Comparison of ENCODE assay signal across 11 cellular contexts in genomic region chr3:46986782-46987484, GRCh38. TPM values are rescaled to one million over a fixed set of nuclear protein-coding genes. Genes with fewer than 3 reads are reported as not detected.
DNase-seq lines count a peak whose midpoint lies in the region; ATAC-seq, FAIRE-seq and TF ChIP-seq lines count a peak whose summit lies in the region.
"Had no signal": no experiment of that assay in that cellular context is flagged by ENCODE, and none has a peak within 500 bp of the region (broad histone marks: within the 10 kb centered on the region; RNA-seq: fewer than 3 reads in every experiment).

No MANE protein-coding gene starts in this region.

- H3K4me1 Mint-ChIP-seq in H9 = peaks cover 34 to 39% of the 10 kb centered on the region in 2 experiments
- peaks cover 76% of the 10 kb centered on the region for H3K4me1 Mint-ChIP-seq in activated CD8-positive, alpha-beta T cell treated with anti-CD3 and anti-CD28 coated beads, Interleukin-2, amount 10 ng/mL, durations not matched to agents 7 days and 5 days (ENCODE audit: low read depth)

- H3K4me3 ChIP-seq in A549 = no peak overlapping the region
- H3K4me3 ChIP-seq in body of pancreas = no peak overlapping the region
- H3K4me3 ChIP-seq: MG63 had no signal

- H3K14ac ChIP-seq in H9 (ENCODE audit: insufficient read depth, low read length) = no peak overlapping the region

- no peak overlapping the region for H3K4ac ChIP-seq in H9 (ENCODE audit: low read depth, low read length)

- no peak for DNase-seq in A549 (ENCODE audit: low read depth in 1 of 2, low spot score in 1 of 2)
- no peak for DNase-seq in H9
- no peak for DNase-seq in activated CD8-positive, alpha-beta T cell treated with anti-CD3 and anti-CD28 coated beads, Interleukin-2, amount 10 ng/mL, durations not matched to agents 7 days and 5 days
- no peak for DNase-seq in left colon
- DNase-seq in NCI-H748 treated with DMSO at 0.1 percent for 48 hours (lab: John Stamatoyannopoulos, UW) = no peak
- DNase-seq in body of pancreas = no peak
- DNase-seq: COR-L47, MG63, midbrain had no signal

- CTCF ChIA-PET in A549 (lab: Yijun Ruan, JAX) = interaction anchor here (1.3 to 1.5 kb wide), 2 partner anchors 11 to 63 kb away, joined by 4 to 8 read pairs; no protein-coding TSS in a partner anchor
- CTCF ChIA-PET in activated CD8-positive, alpha-beta T cell treated with anti-CD3 and anti-CD28 coated beads, Interleukin-2, amount 10 ng/mL, durations not matched to agents 7 days and 5 days (lab: Charles Lee) = interaction anchor here (1.1 to 2.3 kb wide), 3 partner anchors 11 to 64 kb away, joined by 3 to 10 read pairs (median 4); no protein-coding TSS in a partner anchor

- H3K36me3 ChIP-seq in body of pancreas (replicated peaks in 1 of 2; ENCODE audit: insufficient read depth in 1 of 2, low read depth in 2 of 2) = no peaks in the 10 kb centered on the region
- H3K36me3 ChIP-seq: MG63 had no signal

- no peaks in the 10 kb centered on the region for H3K79me1 ChIP-seq in H9 (ENCODE audit: insufficient read depth, low read depth, low read length, poor library complexity, severe bottlenecking)

- H3K79me2 ChIP-seq in H9 (ENCODE audit: insufficient read depth, low read length) = no peaks in the 10 kb centered on the region

- TF ChIP-seq CTCF in A549 (IDR thresholded peaks at IDR 0.05) (no peak), H9 (conservative IDR thresholded peaks at IDR 0.05) (no peak), body of pancreas (IDR thresholded peaks at IDR 0.05) (no peak)

- intact Hi-C loops in left colon (cut with DNase I, micrococcal nuclease) (no loop called here), body of pancreas (cut with DNase I) (no loop called here)

- no peaks in the 10 kb centered on the region for H4K20me1 ChIP-seq in H9 (ENCODE audit: control insufficient read depth, insufficient read depth, insufficient read length)

- H3K27me3 ChIP-seq in H9 (ENCODE audit: insufficient read depth, low read length) = no peaks in the 10 kb centered on the region
- H3K27me3 ChIP-seq in body of pancreas = no peaks in the 10 kb centered on the region
- H3K27me3 ChIP-seq: MG63 had no signal

- H2BK5ac ChIP-seq in H9 (ENCODE audit: insufficient read length, low read length) = no peak overlapping the region

- H4K91ac ChIP-seq in H9 (ENCODE audit: insufficient read length, low read depth, low read length) = no peak overlapping the region

- ATAC-seq in A549 (no peak; a peak in 1 of 6 replicates), left colon (peak; percentile 12), HG02798 (IDR thresholded peaks at IDR 0.05; ENCODE audit: poor library complexity, unreplicated experiment) (no peak), GM19467 (IDR thresholded peaks at IDR 0.05; ENCODE audit: unreplicated experiment) (no peak), body of pancreas (no peak)
- ATAC-seq in activated CD8-positive, alpha-beta T cell treated with anti-CD3 and anti-CD28 coated beads, Interleukin-2, amount 10 ng/mL, durations not matched to agents 7 days and 5 days = no peak

- H3K23ac ChIP-seq in H9 (ENCODE audit: insufficient read length, low read depth, low read length) = no peak overlapping the region

- H2BK12ac ChIP-seq in H9 (ENCODE audit: insufficient read length, low read depth, low read length) = no peak overlapping the region

- WGBS in A549 (ENCODE audit: missing lambda C conversion rate) = 72% methylated on average over 3 of the region's 3 CpGs
- no CpG with 5 or more reads among the region's 3 CpGs for WGBS in H9 (ENCODE audit: extremely low coverage, insufficient read length, low lambda C conversion rate)
- 77 to 84% methylated on average over 3 of the region's 3 CpGs for WGBS in body of pancreas, 2 donors

- no peaks in the 10 kb centered on the region for H3K9me3 Mint-ChIP-seq in H9
- H3K9me3 Mint-ChIP-seq in activated CD8-positive, alpha-beta T cell treated with anti-CD3 and anti-CD28 coated beads, Interleukin-2, amount 10 ng/mL, durations not matched to agents 7 days and 5 days (ENCODE audit: insufficient read depth) = no peaks in the 10 kb centered on the region

- peaks cover 3% of the 10 kb centered on the region; the same call in 1 of the 2 replicates for H3K27me3 Mint-ChIP-seq in H9 (ENCODE audit: low read depth)
- no peaks in the 10 kb centered on the region for H3K27me3 Mint-ChIP-seq in activated CD8-positive, alpha-beta T cell treated with anti-CD3 and anti-CD28 coated beads, Interleukin-2, amount 10 ng/mL, durations not matched to agents 7 days and 5 days (ENCODE audit: low read depth)

- no peak overlapping the region for H4K5ac ChIP-seq in H9 (ENCODE audit: insufficient read length, low read depth, low read length)

- no peak overlapping the region for H3K9ac ChIP-seq in H9 (ENCODE audit: extremely low read depth, insufficient read length, low read length)

- no peak overlapping the region for H2BK15ac ChIP-seq in H9 (ENCODE audit: low read depth, low read length)

- no peak overlapping the region for H2BK120ac ChIP-seq in H9 (ENCODE audit: low read depth, low read length, poor library complexity, severe bottlenecking)

- H4K8ac ChIP-seq in H9 (replicated peaks; ENCODE audit: insufficient read length, low read depth, low read length) = no peak overlapping the region

- H3K36me3 Mint-ChIP-seq in H9 (ENCODE audit: insufficient read depth in 1 of 3, low read depth in 3 of 3) = peaks cover 10 to 23% (median 15%) of the 10 kb centered on the region in 3 experiments
- H3K36me3 Mint-ChIP-seq in activated CD8-positive, alpha-beta T cell treated with anti-CD3 and anti-CD28 coated beads, Interleukin-2, amount 10 ng/mL, durations not matched to agents 7 days and 5 days (ENCODE audit: low read depth) = peaks cover 54% of the 10 kb centered on the region

- no peak overlapping the region for H2BK20ac ChIP-seq in H9 (ENCODE audit: low read depth, low read length, poor library complexity, severe bottlenecking)

- no peaks in the 10 kb centered on the region for H3K9me3 ChIP-seq in A549
- no peaks in the 10 kb centered on the region for H3K9me3 ChIP-seq in H9 (ENCODE audit: control insufficient read depth, low read depth, low read length)
- H3K9me3 ChIP-seq in body of pancreas = no peaks in the 10 kb centered on the region
- H3K9me3 ChIP-seq: MG63 had no signal

- no peak overlapping the region for H3K18ac ChIP-seq in H9 (ENCODE audit: insufficient read length, low read depth, low read length)

- no peak for TF ChIP-seq POLR2A in A549 (IDR thresholded peaks at IDR 0.05; ENCODE audit: low read length)
- TF ChIP-seq POLR2A in body of pancreas (IDR thresholded peaks at IDR 0.05) = no peak

- H3K27ac ChIP-seq in A549 (peak overlapping the region; percentile 57 to 75; a peak in 4 of 6 replicates), H9 (ENCODE audit: insufficient read length, low read depth, low read length) (no peak overlapping the region), body of pancreas (peak overlapping the region in 1 of 4 donors; percentile 41)

- no peaks in the 10 kb centered on the region for H3K23me2 ChIP-seq in H9 (ENCODE audit: insufficient read length, low read depth, low read length, poor library complexity, severe bottlenecking)

- FAIRE-seq in A549 (lab: Jason Lieb, UNC) = no peak

- no peak for TF ChIP-seq RAD21 in A549 (conservative IDR thresholded peaks at IDR 0.05 in 1 of 2, IDR thresholded peaks at IDR 0.05 in 1 of 2)

- no peak overlapping the region for H3K4me3 Mint-ChIP-seq in H9
- peak overlapping the region; percentile 80 for H3K4me3 Mint-ChIP-seq in activated CD8-positive, alpha-beta T cell treated with anti-CD3 and anti-CD28 coated beads, Interleukin-2, amount 10 ng/mL, durations not matched to agents 7 days and 5 days

- no peak overlapping the region for H3T11ph ChIP-seq in H9 (ENCODE audit: low read length)

- TF ChIP-seq EP300 in A549 (IDR thresholded peaks at IDR 0.05) = no peak

- no peak overlapping the region for H2AFZ ChIP-seq in H9 (ENCODE audit: low read length)

- H3K56ac ChIP-seq in H9 (ENCODE audit: insufficient read length, low read depth, low read length) = no peak overlapping the region

- H3K4me2 ChIP-seq in A549 (peak overlapping the region; percentile 4; the same call in 1 of the 3 replicates), H9 (ENCODE audit: insufficient read depth, insufficient read length, low read length) (no peak overlapping the region)

- POLR2A ChIA-PET in A549 (lab: Yijun Ruan, JAX) = interaction anchor here (0.5 kb wide), 1 partner anchor 10 kb away, joined by 3 read pairs; no protein-coding TSS in a partner anchor
- POLR2A ChIA-PET in activated CD8-positive, alpha-beta T cell treated with anti-CD3 and anti-CD28 coated beads, Interleukin-2, amount 10 ng/mL, durations not matched to agents 7 days and 5 days (lab: Charles Lee) = interaction anchor here (0.6 to 2.5 kb wide), 7 partner anchors 9 to 434 kb away, joined by 3 to 22 read pairs (median 3); partner anchors contain the start of genes CCDC12 and NBEAL2

- H2AK5ac ChIP-seq in H9 (ENCODE audit: insufficient read length, low read length) = no peak overlapping the region

- H3K27ac Mint-ChIP-seq in H9 = peak overlapping the region in 2 of 3 experiments; percentile 78 to 97; a peak in 4 of 7 replicates
- H3K27ac Mint-ChIP-seq in activated CD8-positive, alpha-beta T cell treated with anti-CD3 and anti-CD28 coated beads, Interleukin-2, amount 10 ng/mL, durations not matched to agents 7 days and 5 days = peak overlapping the region; percentile 93

- H3K4me1 ChIP-seq in A549 (peaks cover 22% of the 10 kb centered on the region), H9 (ENCODE audit: insufficient read depth, low read length) (peaks cover 4% of the 10 kb centered on the region; the same call in 1 of the 2 replicates), body of pancreas (peaks cover 45% of the 10 kb centered on the region)

RNA-seq across cellular contexts. Expression of gene NBEAL2, which starts 7.5 kb away (rescaled TPM):
- polyA plus RNA-seq in A549 (2011; rRNA removed) (9.6 and 13.3 TPM in 2 replicates), A549 (2017; fragmentation: RNase III; extraction: RNeasy Plus Mini Kit Qiagen cat#74134 plus additional on column Dnase treatment) (43.4 to 54.0 TPM (median 47.3 TPM) in 3 replicates)
- 45.5 and 60.4 TPM in 2 replicates for polyA plus RNA-seq in A549 (2012; cell fraction: cytosol; rRNA removed)
- polyA plus RNA-seq in A549 (2012; cell fraction: nucleus; rRNA removed) = 409 and 469 TPM in 2 replicates
- 14.9 and 24.5 TPM in 2 replicates for polyA minus RNA-seq in A549 (2011; rRNA and poly(A)+ RNA removed)
- total RNA-seq in H9 (2021) (50.4 and 52.1 TPM in 2 replicates), left colon (10 to 100 TPM; 51.4 to 98.1 TPM), body of pancreas (100 to 1,000 TPM in 1 of 2 donors, 10 to 100 TPM in 1; 98.8 to 151 TPM)
- 100 to 1,000 TPM; 206 to 212 TPM for total RNA-seq in activated CD8-positive, alpha-beta T cell treated with anti-CD3 and anti-CD28 coated beads, Interleukin-2, amount 10 ng/mL, durations not matched to agents 7 days and 5 days

RNA-seq across cellular contexts. Expression of gene CCDC12, which starts 10.4 kb away (rescaled TPM):
- polyA plus RNA-seq in A549 (2011; rRNA removed) = 21.7 and 34.8 TPM in 2 replicates
- polyA plus RNA-seq in A549 (2012; cell fraction: cytosol; rRNA removed) = 53.8 and 83.7 TPM in 2 replicates
- polyA plus RNA-seq in A549 (2012; cell fraction: nucleus; rRNA removed) = 44.0 and 54.7 TPM in 2 replicates
- polyA plus RNA-seq in A549 (2017; fragmentation: RNase III; extraction: RNeasy Plus Mini Kit Qiagen cat#74134 plus additional on column Dnase treatment) = 74.2 to 81.0 TPM (median 79.2 TPM) in 3 replicates
- 30.5 and 33.9 TPM in 2 replicates for polyA minus RNA-seq in A549 (2011; rRNA and poly(A)+ RNA removed)
- 49.1 and 54.0 TPM in 2 replicates for total RNA-seq in H9 (2021)
- 10 to 100 TPM; 59.4 to 62.2 TPM for total RNA-seq in activated CD8-positive, alpha-beta T cell treated with anti-CD3 and anti-CD28 coated beads, Interleukin-2, amount 10 ng/mL, durations not matched to agents 7 days and 5 days
- total RNA-seq in left colon = 10 to 100 TPM; 40.0 to 54.4 TPM
- 10 to 100 TPM; 25.4 to 67.2 TPM for total RNA-seq in body of pancreas
